ENCODE assay signal across 10 cellular contexts in genomic region chr11:117205211-117205818, GRCh38. TPM values are rescaled to one million over a fixed set of nuclear protein-coding genes. Genes with fewer than 3 reads are reported as not detected.
A peak's percentile ranks its signal among the peaks of the same experiment; 100 is the strongest.
DNase-seq lines count a peak whose midpoint lies in the region; ATAC-seq, FAIRE-seq and TF ChIP-seq lines count a peak whose summit lies in the region.
"Had no signal": no experiment of that assay in that cellular context is flagged by ENCODE, and none has a peak within 500 bp of the region (broad histone marks: within the 10 kb centered on the region; RNA-seq: fewer than 3 reads in every experiment).

No MANE protein-coding gene starts in this region.

- in situ Hi-C loops in GM13976 (cut with MboI; ENCODE audit: low sequenced_read_pairs, unreplicated experiment): no loop called here
- in situ Hi-C loops in K562 (cut with MboI): loop anchor here (5.0 kb wide), 1 partner anchor 68 kb away; no protein-coding TSS in a partner anchor

- H3K27me3 ChIP-seq in K562 (ENCODE audit: control insufficient read depth in 2 of 2, insufficient read depth in 2 of 2, low read length in 2 of 2) (no peaks in the 10 kb centered on the region), osteoblast (ENCODE audit: insufficient read depth, low read length) (no peaks in the 10 kb centered on the region), foreskin keratinocyte (no peaks in the 10 kb centered on the region), upper lobe of right lung (no peaks in the 10 kb centered on the region)

- H3K4me1 ChIP-seq in K562 (replicated peaks in 1 of 2; ENCODE audit: control insufficient read depth in 2 of 2, insufficient read depth in 2 of 2, low read length in 2 of 2) (peaks cover 0 to 8% of the 10 kb centered on the region in 2 experiments; a peak in 3 of 5 replicates), osteoblast (ENCODE audit: insufficient read depth, low read length) (peaks cover 26% of the 10 kb centered on the region), foreskin keratinocyte (no peaks in the 10 kb centered on the region), upper lobe of right lung (peaks cover 4% of the 10 kb centered on the region)

- H3K36me3 ChIP-seq in K562 (ENCODE audit: control insufficient read depth, insufficient read depth, low read length) (peaks cover 10% of the 10 kb centered on the region; the same call in 1 of the 3 replicates), osteoblast (ENCODE audit: insufficient read depth, low read length) (peaks cover 49% of the 10 kb centered on the region), upper lobe of right lung (peaks cover 28% of the 10 kb centered on the region)

- FAIRE-seq in K562 (lab: Jason Lieb, UNC): peak; percentile 86

- H3K4me2 ChIP-seq in K562 (ENCODE audit: insufficient read depth, low read length) (no peak overlapping the region), osteoblast (ENCODE audit: insufficient read depth, low read length) (no peak overlapping the region)

- no peak for TF ChIP-seq POLR2A in K562 (conservative IDR thresholded peaks at IDR 0.05)

- TF ChIP-seq CTCF in GM13976 (IDR thresholded peaks at IDR 0.05; ENCODE audit: borderline replicate concordance, control extremely low read depth, extremely low read depth, insufficient read depth, missing control alignments) (no peak), K562 (IDR thresholded peaks at IDR 0.05 in 2 of 3, conservative IDR thresholded peaks at IDR 0.05 in 1 of 3; ENCODE audit: insufficient read depth in 2 of 3, low read depth in 1 of 3, low read length in 3 of 3) (peak in 1 of 3 experiments; percentile 18; a peak in 1 of 6 replicates), osteoblast (IDR thresholded peaks at IDR 0.05; ENCODE audit: extremely low read depth, low read depth, low read length) (no peak), foreskin keratinocyte (conservative IDR thresholded peaks at IDR 0.05) (no peak), upper lobe of right lung (IDR thresholded peaks at IDR 0.05) (no peak)

- H3K27ac ChIP-seq in K562 (ENCODE audit: extremely low read depth, low read depth, low read length) (no peak overlapping the region), osteoblast (ENCODE audit: low read depth, low read length) (peak overlapping the region; percentile 45), foreskin keratinocyte (no peak overlapping the region), upper lobe of right lung (no peak overlapping the region)

- no peak for TF ChIP-seq RAD21 in K562 (CRISPR knock-in tag; conservative IDR thresholded peaks at IDR 0.05 in 1 of 2, IDR thresholded peaks at IDR 0.05 in 1 of 2)

- ATAC-seq in K562 (peak; percentile 57), foreskin keratinocyte (no peak), GM21381 (IDR thresholded peaks at IDR 0.05; ENCODE audit: unreplicated experiment) (no peak), upper lobe of right lung (no peak)

- H3K9me3 ChIP-seq in K562 (replicated peaks; ENCODE audit: control insufficient read depth, insufficient read depth, low read depth, low read length) (no peaks in the 10 kb centered on the region), osteoblast (ENCODE audit: low read depth, low read length) (no peaks in the 10 kb centered on the region), upper lobe of right lung (no peaks in the 10 kb centered on the region)

- no peak overlapping the region for H3K4me3 ChIP-seq in K562
- H3K4me3 ChIP-seq in osteoblast (ENCODE audit: insufficient read depth, low read length): no peak overlapping the region
- no peak overlapping the region for H3K4me3 ChIP-seq in upper lobe of right lung

- H3K79me2 ChIP-seq in K562 (ENCODE audit: control insufficient read depth, insufficient read depth, low read length) (no peaks in the 10 kb centered on the region), osteoblast (ENCODE audit: insufficient read depth, low read length) (peaks cover 45% of the 10 kb centered on the region)

- intact Hi-C loops in K562 (cut with micrococcal nuclease) (no loop called here), upper lobe of right lung (cut with DNase I) (loop anchor here (5.0 kb wide), 1 partner anchor 73 kb away; no protein-coding TSS in a partner anchor)

- TF ChIP-seq EP300 in K562 (IDR thresholded peaks at IDR 0.05; ENCODE audit: low read length): no peak

- DNase-seq in GM13976 (ENCODE audit: low spot score): peak; percentile 16
- DNase-seq in K562 (ENCODE audit: extremely low read depth in 1 of 4, low spot score in 3 of 4): no peak
- DNase-seq in osteoblast (ENCODE audit: insufficient read length, low spot score, missing footprints): peak; percentile 43
- no peak for DNase-seq in foreskin keratinocyte
- DNase-seq in upper lobe of right lung: no peak
- DNase-seq: activated CD4-positive, CD25-positive, alpha-beta regulatory T cell treated with anti-CD3 and anti-CD28 coated beads, Interleukin-2, amount 50 U/mL, for 72 hours; NCI-H510A treated with DMSO at 0.1 percent for 48 hours; SIG-M5; stimulated activated CD4-positive, alpha-beta T cell treated with anti-CD3 and anti-CD28 coated beads, Interleukin-4, amount 100 ng/mL, for 24 hours had no signal

- H2AFZ ChIP-seq in K562 (ENCODE audit: low read depth, low read length) (no peak overlapping the region), osteoblast (ENCODE audit: low read length) (no peak overlapping the region)

- no TSS peak for BruUV-seq in K562 (replicated peaks; lab: Mats Ljungman, UMichigan)

- CTCF ChIA-PET in K562 (lab: Yijun Ruan, JAX; ENCODE audit: low intra/inter-chr PET ratio): interaction anchor here (0.9 kb wide), 1 partner anchor 25 kb away, joined by 5 read pairs; no protein-coding TSS in a partner anchor

- 85% methylated on average over 8 of the region's 11 CpGs for WGBS in K562 (ENCODE audit: insufficient coverage, low coverage, missing lambda C conversion rate)

- no peaks in the 10 kb centered on the region for H3K9me1 ChIP-seq in K562 (ENCODE audit: control insufficient read depth, insufficient read depth, low read length)

- H3K9ac ChIP-seq in K562 (ENCODE audit: insufficient read depth in 1 of 2, low read depth in 2 of 2, low read length in 2 of 2): no peak overlapping the region

- POLR2A ChIA-PET in K562 (lab: Yijun Ruan, JAX): interaction anchor here (1.1 to 1.2 kb wide), 2 partner anchors 13 to 19 kb away, joined by 3 read pairs; no protein-coding TSS in a partner anchor

- H4K20me1 ChIP-seq in K562 (replicated peaks; ENCODE audit: control insufficient read depth, insufficient read depth, low read length): no peaks in the 10 kb centered on the region
- H4K20me1 ChIP-seq in osteoblast (ENCODE audit: insufficient read depth, low read length): peaks cover 50% of the 10 kb centered on the region

RNA-seq across cellular contexts. Expression of gene TAGLN, which starts 6.1 kb away (rescaled TPM):
- 19.3 and 31.5 TPM in 2 replicates for total RNA-seq in K562 (2011; cell fraction: chromatin; rRNA removed; ENCODE audit: low replicate concordance)
- total RNA-seq in K562 (2011; cell fraction: nucleolus; rRNA removed): 15.1 and 17.0 TPM in 2 replicates
- 12.9 and 14.2 TPM in 2 replicates for total RNA-seq in K562 (2011; cell fraction: nucleoplasm; rRNA removed)
- total RNA-seq in K562 (2014; rRNA removed) (0.95 and 1.3 TPM in 2 replicates), K562 (2014; rRNA removed; fragmentation: Illumina TruSeq; extraction: Trizol) (1.1 and 1.4 TPM in 2 replicates), K562 (2015; rRNA removed; fragmentation: Illumina TruSeq; extraction: Trizol) (0.87 and 1.2 TPM in 2 replicates), K562 (2021) (3.5 and 3.6 TPM in 2 replicates), osteoblast (3,614 and 3,853 TPM in 2 replicates), foreskin keratinocyte (12.3 and 12.7 TPM in 2 replicates), upper lobe of right lung (465 TPM)
- polyA plus RNA-seq in K562 (2011; rRNA removed) (3.0 and 3.1 TPM in 2 replicates), K562 (2014; fragmentation: Illumina TruSeq; extraction: Trizol) (2.4 and 2.8 TPM in 2 replicates), K562 (2014; fragmentation: Nextera tagmentation; extraction: Ambion mirVana) (under 1 TPM; 0.21 to 0.56 TPM), K562 (2014; rRNA removed) (3.2 and 4.9 TPM in 2 replicates), foreskin keratinocyte (16.2 and 19.0 TPM in 2 replicates)
- 1.3 and 1.4 TPM in 2 replicates for polyA plus RNA-seq in K562 (2011; cell fraction: cytosol; rRNA removed)
- 22.1 and 23.9 TPM in 2 replicates for polyA plus RNA-seq in K562 (2011; cell fraction: nucleus; rRNA removed)
- polyA plus RNA-seq in K562 (2012): 2.5 and 5.8 TPM in 2 replicates
- 1.7 and 2.7 TPM in 2 replicates for polyA minus RNA-seq in K562 (2011; rRNA and poly(A)+ RNA removed)
- polyA minus RNA-seq in K562 (2011; cell fraction: cytosol; rRNA and poly(A)+ RNA removed): 2.0 TPM in 1 of 2 replicates, not detected in the other
- polyA minus RNA-seq in K562 (2011; cell fraction: nucleus; rRNA and poly(A)+ RNA removed): 3.2 and 3.3 TPM in 2 replicates

RNA-seq across cellular contexts. Expression of gene PCSK7, which starts 26.6 kb away (rescaled TPM):
- total RNA-seq in K562 (2011; cell fraction: chromatin; rRNA removed; ENCODE audit: low replicate concordance): 109 and 170 TPM in 2 replicates
- total RNA-seq in K562 (2011; cell fraction: nucleolus; rRNA removed): 70.1 and 82.7 TPM in 2 replicates
- total RNA-seq in K562 (2011; cell fraction: nucleoplasm; rRNA removed): 95.3 and 149 TPM in 2 replicates
- total RNA-seq in K562 (2014; rRNA removed) (15.2 and 20.8 TPM in 2 replicates), K562 (2014; rRNA removed; fragmentation: Illumina TruSeq; extraction: Trizol) (15.2 and 15.6 TPM in 2 replicates), K562 (2015; rRNA removed; fragmentation: Illumina TruSeq; extraction: Trizol) (16.7 and 18.2 TPM in 2 replicates), K562 (2021) (29.2 and 30.4 TPM in 2 replicates), osteoblast (44.5 and 51.9 TPM in 2 replicates), foreskin keratinocyte (31.0 and 33.8 TPM in 2 replicates), upper lobe of right lung (57.8 TPM)
- polyA plus RNA-seq in K562 (2011; rRNA removed) (14.9 and 15.6 TPM in 2 replicates), K562 (2014; fragmentation: Illumina TruSeq; extraction: Trizol) (19.9 and 22.1 TPM in 2 replicates), K562 (2014; fragmentation: Nextera tagmentation; extraction: Ambion mirVana) (1 to 10 TPM; 3.1 to 3.9 TPM), K562 (2014; rRNA removed) (25.3 and 27.7 TPM in 2 replicates), foreskin keratinocyte (20.8 and 23.3 TPM in 2 replicates)
- 12.6 and 18.1 TPM in 2 replicates for polyA plus RNA-seq in K562 (2011; cell fraction: cytosol; rRNA removed)
- polyA plus RNA-seq in K562 (2011; cell fraction: nucleus; rRNA removed): 52.6 and 75.4 TPM in 2 replicates
- polyA plus RNA-seq in K562 (2012): 14.7 and 15.3 TPM in 2 replicates
- polyA minus RNA-seq in K562 (2011; rRNA and poly(A)+ RNA removed): 14.8 and 19.1 TPM in 2 replicates
- 10.0 and 10.3 TPM in 2 replicates for polyA minus RNA-seq in K562 (2011; cell fraction: cytosol; rRNA and poly(A)+ RNA removed)
- 21.3 and 21.8 TPM in 2 replicates for polyA minus RNA-seq in K562 (2011; cell fraction: nucleus; rRNA and poly(A)+ RNA removed)

RNA-seq across cellular contexts. Expression of gene SIDT2, which starts 26.8 kb away (rescaled TPM):
- total RNA-seq in K562 (2011; cell fraction: chromatin; rRNA removed; ENCODE audit: low replicate concordance): 140 and 344 TPM in 2 replicates
- total RNA-seq in K562 (2011; cell fraction: nucleolus; rRNA removed): 167 and 174 TPM in 2 replicates
- 143 and 150 TPM in 2 replicates for total RNA-seq in K562 (2011; cell fraction: nucleoplasm; rRNA removed)
- total RNA-seq in K562 (2014; rRNA removed) (5.9 and 7.1 TPM in 2 replicates), K562 (2014; rRNA removed; fragmentation: Illumina TruSeq; extraction: Trizol) (4.4 and 6.5 TPM in 2 replicates), K562 (2015; rRNA removed; fragmentation: Illumina TruSeq; extraction: Trizol) (6.1 and 7.0 TPM in 2 replicates), K562 (2021) (17.7 and 20.2 TPM in 2 replicates), osteoblast (27.5 and 35.7 TPM in 2 replicates), foreskin keratinocyte (8.3 and 10.5 TPM in 2 replicates), upper lobe of right lung (107 TPM)
- polyA plus RNA-seq in K562 (2011; rRNA removed) (11.5 and 21.7 TPM in 2 replicates), K562 (2014; fragmentation: Illumina TruSeq; extraction: Trizol) (14.4 and 15.6 TPM in 2 replicates), K562 (2014; fragmentation: Nextera tagmentation; extraction: Ambion mirVana) (1 to 10 TPM; 2.4 to 3.6 TPM), K562 (2014; rRNA removed) (14.1 and 22.2 TPM in 2 replicates), foreskin keratinocyte (8.1 and 8.3 TPM in 2 replicates)
- polyA plus RNA-seq in K562 (2011; cell fraction: cytosol; rRNA removed): 11.6 and 15.7 TPM in 2 replicates
- polyA plus RNA-seq in K562 (2011; cell fraction: nucleus; rRNA removed): 117 and 144 TPM in 2 replicates
- 15.7 and 22.6 TPM in 2 replicates for polyA plus RNA-seq in K562 (2012)
- 16.3 and 17.1 TPM in 2 replicates for polyA minus RNA-seq in K562 (2011; rRNA and poly(A)+ RNA removed)
- 14.1 and 17.0 TPM in 2 replicates for polyA minus RNA-seq in K562 (2011; cell fraction: cytosol; rRNA and poly(A)+ RNA removed)
- polyA minus RNA-seq in K562 (2011; cell fraction: nucleus; rRNA and poly(A)+ RNA removed): 32.9 and 48.4 TPM in 2 replicates

RNA-seq across cellular contexts. Expression of gene RNF214, which starts 27.2 kb away (rescaled TPM):
- total RNA-seq in K562 (2011; cell fraction: chromatin; rRNA removed; ENCODE audit: low replicate concordance): 50.5 and 69.2 TPM in 2 replicates
- total RNA-seq in K562 (2011; cell fraction: nucleolus; rRNA removed): 27.5 and 29.7 TPM in 2 replicates
- total RNA-seq in K562 (2011; cell fraction: nucleoplasm; rRNA removed): 50.4 and 53.5 TPM in 2 replicates
- 6.6 and 10.1 TPM in 2 replicates for total RNA-seq in K562 (2014; rRNA removed)
- total RNA-seq in K562 (2014; rRNA removed; fragmentation: Illumina TruSeq; extraction: Trizol): 11.9 and 13.5 TPM in 2 replicates
- total RNA-seq in K562 (2015; rRNA removed; fragmentation: Illumina TruSeq; extraction: Trizol): 9.5 and 10.2 TPM in 2 replicates
- total RNA-seq in K562 (2021): 22.3 and 24.8 TPM in 2 replicates
- polyA plus RNA-seq in K562 (2011; rRNA removed): 12.6 and 18.0 TPM in 2 replicates
- polyA plus RNA-seq in K562 (2011; cell fraction: cytosol; rRNA removed): 12.9 and 16.7 TPM in 2 replicates
- 28.9 and 44.6 TPM in 2 replicates for polyA plus RNA-seq in K562 (2011; cell fraction: nucleus; rRNA removed)
- polyA plus RNA-seq in K562 (2012): 12.9 and 16.1 TPM in 2 replicates
- 20.2 and 22.7 TPM in 2 replicates for polyA plus RNA-seq in K562 (2014; fragmentation: Illumina TruSeq; extraction: Trizol)
- polyA plus RNA-seq in K562 (2014; fragmentation: Nextera tagmentation; extraction: Ambion mirVana): 1 to 10 TPM; 6.6 to 7.4 TPM
- 11.6 and 12.1 TPM in 2 replicates for polyA plus RNA-seq in K562 (2014; rRNA removed)
- polyA minus RNA-seq in K562 (2011; rRNA and poly(A)+ RNA removed): 22.6 and 29.9 TPM in 2 replicates
- polyA minus RNA-seq in K562 (2011; cell fraction: cytosol; rRNA and poly(A)+ RNA removed): 14.1 and 26.8 TPM in 2 replicates
- polyA minus RNA-seq in K562 (2011; cell fraction: nucleus; rRNA and poly(A)+ RNA removed): 17.6 and 23.9 TPM in 2 replicates
- total RNA-seq in osteoblast: 13.4 and 14.7 TPM in 2 replicates
- total RNA-seq in foreskin keratinocyte: 12.3 and 15.1 TPM in 2 replicates
- polyA plus RNA-seq in foreskin keratinocyte: 8.3 and 8.4 TPM in 2 replicates
- 27.1 TPM for total RNA-seq in upper lobe of right lung

Comparison
In these comparisons a context has a peak if more than half of its experiments do, and no peak if none do; other contexts are left out.
1. DNase-seq: peak in GM13976 (single experiment) and osteoblast (single experiment); none in K562 (0 of 4), foreskin keratinocyte (0 of 2) and upper lobe of right lung (single experiment).
2. RNA of gene TAGLN, which starts 6.1 kb away (total RNA-seq): 3,614 to 3,853 TPM in osteoblast and 465 TPM in upper lobe of right lung (single experiment); 12.3 to 12.7 TPM in foreskin keratinocyte and 0.87 to 31.5 TPM in K562; every median in the first group is over 10 times any median in the second.